In the genomic region with DNA sequence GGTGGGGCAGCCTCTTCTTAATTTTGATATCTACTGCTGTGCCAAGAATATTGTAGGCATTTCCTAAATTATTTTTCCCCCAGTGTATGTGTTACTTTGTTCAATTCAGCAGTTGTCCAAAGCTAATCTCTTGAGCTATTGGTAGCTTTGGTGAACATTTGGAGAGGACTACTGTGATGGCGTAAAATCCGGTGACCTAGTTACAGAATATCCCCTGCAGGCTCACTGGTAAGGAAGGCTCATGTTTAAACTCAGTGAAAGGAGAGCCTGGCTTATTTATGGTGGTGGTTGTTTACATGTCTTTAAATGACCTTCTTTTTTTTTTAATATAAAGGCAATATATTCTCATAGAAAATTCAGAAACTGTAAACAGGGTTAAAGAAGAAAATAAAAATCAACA, we compare ENCODE assay signal across 16 cellular contexts.
"Had no signal": no experiment of that assay in that cellular context is flagged by ENCODE, and none has a peak within 500 bp of the region (broad histone marks: within the 10 kb centered on the region; RNA-seq: fewer than 3 reads in every experiment).

No MANE protein-coding gene starts in this region.

- H3K9me3 Mint-ChIP-seq: activated naive CD8-positive, alpha-beta T cell treated with anti-CD3 and anti-CD28 coated beads for 36 hours; activated T-cell treated with anti-CD3 and anti-CD28 coated beads, Interleukin-2, amount 50 U/mL, for 72 hours; nephron progenitor cell; stimulated activated naive CD8-positive, alpha-beta T cell treated with anti-CD3 and anti-CD28 coated beads, Interleukin-15, amount 100 ng/mL, for 72 hours had no signal

- H3K4me3 Mint-ChIP-seq: activated naive CD8-positive, alpha-beta T cell treated with anti-CD3 and anti-CD28 coated beads for 36 hours; activated T-cell treated with anti-CD3 and anti-CD28 coated beads, Interleukin-2, amount 50 U/mL, for 72 hours; nephron progenitor cell; stimulated activated naive CD8-positive, alpha-beta T cell treated with anti-CD3 and anti-CD28 coated beads, Interleukin-15, amount 100 ng/mL, for 72 hours had no signal

- H3K27me3 ChIP-seq: colonic mucosa, SJSA1, thyroid gland had no signal

- H3K27ac ChIP-seq: colonic mucosa, epithelial cell of prostate, skin epidermis, thyroid gland had no signal

- DNase-seq: activated CD4-positive, alpha-beta T cell treated with anti-CD3 and anti-CD28 coated beads for 1 hour; activated CD4-positive, alpha-beta T cell treated with anti-CD3 and anti-CD28 coated beads, Interleukin-2, amount 50 U/mL, for 48 hours; activated gamma-delta T cell treated with Interleukin-2 at 50 U/mL for 16 hours; activated naive CD8-positive, alpha-beta T cell treated with anti-CD3 and anti-CD28 coated beads for 36 hours; activated T-cell treated with anti-CD3 and anti-CD28 coated beads, Interleukin-2, amount 50 U/mL, for 72 hours; anterior cingulate cortex; effector memory CD4-positive, alpha-beta T cell; nephron progenitor cell; stimulated activated CD4-positive, alpha-beta T cell treated with anti-CD3 and anti-CD28 coated beads, Interleukin-4, amount 100 ng/mL, for 4 hours; stimulated activated naive CD8-positive, alpha-beta T cell treated with anti-CD3 and anti-CD28 coated beads, Interleukin-15, amount 100 ng/mL, for 72 hours; SW 1271; thyroid gland had no signal

- H3K4me3 ChIP-seq: colonic mucosa, SJSA1, skin epidermis, thyroid gland had no signal

- ATAC-seq: activated T-cell treated with anti-CD3 and anti-CD28 coated beads, Interleukin-2, amount 50 U/mL, for 72 hours; stimulated activated naive CD8-positive, alpha-beta T cell treated with anti-CD3 and anti-CD28 coated beads, Interleukin-15, amount 100 ng/mL, for 72 hours had no signal

- H3K27me3 Mint-ChIP-seq: activated naive CD8-positive, alpha-beta T cell treated with anti-CD3 and anti-CD28 coated beads for 36 hours; stimulated activated naive CD8-positive, alpha-beta T cell treated with anti-CD3 and anti-CD28 coated beads, Interleukin-15, amount 100 ng/mL, for 72 hours had no signal

- H3K36me3 ChIP-seq: colonic mucosa, thyroid gland had no signal

- H3K27ac Mint-ChIP-seq: activated naive CD8-positive, alpha-beta T cell treated with anti-CD3 and anti-CD28 coated beads for 36 hours; activated T-cell treated with anti-CD3 and anti-CD28 coated beads, Interleukin-2, amount 50 U/mL, for 72 hours; nephron progenitor cell; stimulated activated naive CD8-positive, alpha-beta T cell treated with anti-CD3 and anti-CD28 coated beads, Interleukin-15, amount 100 ng/mL, for 72 hours had no signal

- H3K9me3 ChIP-seq: colonic mucosa, SJSA1, thyroid gland had no signal
